ENCODE assay signal across 30 cellular contexts in genomic region chr11:34826384-34826726, GRCh38.
DNase-seq lines count a peak whose midpoint lies in the region; ATAC-seq and TF ChIP-seq lines count a peak whose summit lies in the region.
"Had no signal": no experiment of that assay in that cellular context is flagged by ENCODE, and none has a peak within 500 bp of the region (broad histone marks: within the 10 kb centered on the region; RNA-seq: fewer than 3 reads in every experiment).

No MANE protein-coding gene starts in this region.

- POLR2A ChIA-PET in MCF 10A (lab: Yijun Ruan, JAX): no interaction called here

- ATAC-seq in GM19351 (IDR thresholded peaks at IDR 0.05; ENCODE audit: unreplicated experiment): no peak
- ATAC-seq: activated T-helper 17 cell treated with anti-CD3 and anti-CD28 coated beads, Interleukin-2, amount 50 U/mL, for 72 hours; naive thymus-derived CD8-positive, alpha-beta T cell had no signal

- no peaks in the 10 kb centered on the region for H3K27me3 Mint-ChIP-seq in MCF 10A (ENCODE audit: insufficient read depth, unreplicated experiment)
- no peaks in the 10 kb centered on the region for H3K27me3 Mint-ChIP-seq in nephron (ENCODE audit: low read depth)
- H3K27me3 Mint-ChIP-seq: activated T-helper 17 cell treated with anti-CD3 and anti-CD28 coated beads, Interleukin-2, amount 50 U/mL, for 72 hours had no signal

- no peaks in the 10 kb centered on the region for H3K9me3 ChIP-seq in breast epithelium
- no peaks in the 10 kb centered on the region for H3K9me3 ChIP-seq in colonic mucosa
- H3K9me3 ChIP-seq: esophagus muscularis mucosa, left lung, MG63, ovary, SK-N-SH, vagina had no signal

- H3K4me1 Mint-ChIP-seq in MCF 10A (ENCODE audit: insufficient read depth, unreplicated experiment) (no peaks in the 10 kb centered on the region), nephron (peaks cover 11% of the 10 kb centered on the region)
- H3K4me1 Mint-ChIP-seq: activated T-helper 17 cell treated with anti-CD3 and anti-CD28 coated beads, Interleukin-2, amount 50 U/mL, for 72 hours; naive thymus-derived CD8-positive, alpha-beta T cell had no signal

- no TSS peak for BruUV-seq in MCF 10A (replicated peaks; lab: Mats Ljungman, UMichigan)

- H3K36me3 Mint-ChIP-seq in MCF 10A (ENCODE audit: insufficient read depth, unreplicated experiment) (no peaks in the 10 kb centered on the region), nephron (ENCODE audit: low read depth) (peaks cover 3% of the 10 kb centered on the region)
- H3K36me3 Mint-ChIP-seq: CD4-positive, CD25-positive, alpha-beta regulatory T cell; naive thymus-derived CD8-positive, alpha-beta T cell had no signal

- intact Hi-C loops in breast epithelium (cut with DNase I; ENCODE audit: low total_unique reads) (no loop called here), MCF 10A (cut with micrococcal nuclease) (no loop called here), colonic mucosa (cut with DNase I) (no loop called here), cardiac septum (cut with DNase I) (no loop called here)

- peak overlapping the region in 1 of 2 donors; percentile 49 for H3K9ac ChIP-seq in colonic mucosa (ENCODE audit: low read depth in 2 of 2, low read length in 2 of 2)
- H3K9ac ChIP-seq: SK-N-SH had no signal

- CTCF ChIA-PET in MCF 10A (lab: Yijun Ruan, JAX): no interaction called here

- TF ChIP-seq CTCF in breast epithelium (IDR thresholded peaks at IDR 0.05) (no peak), MCF 10A (IDR thresholded peaks at IDR 0.05; ENCODE audit: unreplicated experiment) (no peak), colonic mucosa (IDR thresholded peaks at IDR 0.05) (no peak), nephron (IDR thresholded peaks at IDR 0.05; ENCODE audit: unreplicated experiment in 3 of 3) (no peak)

- no peak for DNase-seq in breast epithelium (ENCODE audit: low spot score in 2 of 2)
- DNase-seq in MCF 10A (ENCODE audit: unreplicated experiment): no peak
- DNase-seq in colonic mucosa: peak; percentile 52
- no peak for DNase-seq in cardiac septum (ENCODE audit: low spot score)
- DNase-seq in activated CD4-positive, CD25-positive, alpha-beta regulatory T cell (lab: John Stamatoyannopoulos, UW): no peak
- DNase-seq: 8988T; activated CD4-positive, alpha-beta memory T cell treated with anti-CD3 and anti-CD28 coated beads, Interleukin-2, amount 10 ng/mL, durations not matched to agents 7 days and 5 days; activated CD4-positive, CD25-positive, alpha-beta regulatory T cell treated with anti-CD3 and anti-CD28 coated beads, Interleukin-2, amount 50 U/mL, for 72 hours; activated naive CD4-positive, alpha-beta T cell treated with anti-CD3 and anti-CD28 coated beads, Interleukin-2, amount 50 U/mL, for 16 hours; amniotic stem cell; CD4-positive, CD25-positive, alpha-beta regulatory T cell; DMS 273 treated with DMSO at 0.1 percent for 48 hours; MG63; naive thymus-derived CD8-positive, alpha-beta T cell; NCI-H1417; NCI-H2081; NCI-H774; ovary; SK-N-SH; stimulated activated CD4-positive, alpha-beta T cell treated with anti-CD3 and anti-CD28 coated beads, Interleukin-12 subunit alpha, Interleukin-12 subunit beta, amount 100 ng/mL, for 4 hours; stimulated activated CD4-positive, alpha-beta T cell treated with anti-CD3 and anti-CD28 coated beads, Interleukin-4, amount 100 ng/mL, for 1 hour had no signal

- no peak for TF ChIP-seq POLR2A in breast epithelium (IDR thresholded peaks at IDR 0.05)

- 28% methylated on average over 1 of the region's 1 CpG for WGBS in urinary bladder

- H3K4me3 Mint-ChIP-seq in MCF 10A (ENCODE audit: unreplicated experiment) (no peak overlapping the region), nephron (no peak overlapping the region)
- H3K4me3 Mint-ChIP-seq: activated CD4-positive, alpha-beta memory T cell treated with anti-CD3 and anti-CD28 coated beads, Interleukin-2, amount 10 ng/mL, durations not matched to agents 7 days and 5 days; activated T-helper 17 cell treated with anti-CD3 and anti-CD28 coated beads, Interleukin-2, amount 50 U/mL, for 72 hours; CD4-positive, CD25-positive, alpha-beta regulatory T cell; naive thymus-derived CD8-positive, alpha-beta T cell; T-helper 1 cell treated with Interleukin-12 subunit alpha and Interleukin-12 subunit beta and Interleukin-4 antibody, amounts not matched to agents 30 μg/mL and 1 μg/mL, for 36 hours had no signal

- H3K4me3 ChIP-seq in breast epithelium: no peak overlapping the region
- H3K4me3 ChIP-seq in colonic mucosa: no peak overlapping the region
- no peak overlapping the region for H3K4me3 ChIP-seq in urinary bladder (ENCODE audit: low read depth, low read length)
- H3K4me3 ChIP-seq: coronary artery, esophagus muscularis mucosa, left lung, MG63, ovary, vagina had no signal

- H3K4me1 ChIP-seq in breast epithelium (no peaks in the 10 kb centered on the region), colonic mucosa (peaks cover 4% of the 10 kb centered on the region), urinary bladder (ENCODE audit: insufficient read depth) (no peaks in the 10 kb centered on the region)
- H3K4me1 ChIP-seq: esophagus muscularis mucosa, vagina had no signal

- H3K36me3 ChIP-seq in breast epithelium (no peaks in the 10 kb centered on the region), colonic mucosa (no peaks in the 10 kb centered on the region), urinary bladder (ENCODE audit: insufficient read depth) (no peaks in the 10 kb centered on the region)
- H3K36me3 ChIP-seq: esophagus muscularis mucosa, left lung, MG63, ovary, vagina had no signal

- H3K27me3 ChIP-seq in breast epithelium (no peaks in the 10 kb centered on the region), colonic mucosa (no peaks in the 10 kb centered on the region)
- H3K27me3 ChIP-seq: esophagus muscularis mucosa, left lung, MG63, ovary, vagina had no signal

- H3K9me3 Mint-ChIP-seq in MCF 10A (ENCODE audit: unreplicated experiment): no peaks in the 10 kb centered on the region
- no peaks in the 10 kb centered on the region for H3K9me3 Mint-ChIP-seq in nephron
- H3K9me3 Mint-ChIP-seq: activated CD4-positive, alpha-beta memory T cell treated with anti-CD3 and anti-CD28 coated beads, Interleukin-2, amount 10 ng/mL, durations not matched to agents 7 days and 5 days; activated T-helper 17 cell treated with anti-CD3 and anti-CD28 coated beads, Interleukin-2, amount 50 U/mL, for 72 hours; CD4-positive, CD25-positive, alpha-beta regulatory T cell; naive thymus-derived CD8-positive, alpha-beta T cell; T-helper 1 cell treated with Interleukin-12 subunit alpha and Interleukin-12 subunit beta and Interleukin-4 antibody, amounts not matched to agents 30 μg/mL and 1 μg/mL, for 36 hours had no signal

- H3K27ac Mint-ChIP-seq in MCF 10A (ENCODE audit: low read depth, unreplicated experiment): no peak overlapping the region
- peak overlapping the region in 2 of 3 experiments; percentile 77 to 89 for H3K27ac Mint-ChIP-seq in nephron
- H3K27ac Mint-ChIP-seq: activated CD4-positive, alpha-beta memory T cell treated with anti-CD3 and anti-CD28 coated beads, Interleukin-2, amount 10 ng/mL, durations not matched to agents 7 days and 5 days; activated T-helper 17 cell treated with anti-CD3 and anti-CD28 coated beads, Interleukin-2, amount 50 U/mL, for 72 hours; CD4-positive, CD25-positive, alpha-beta regulatory T cell; naive thymus-derived CD8-positive, alpha-beta T cell; T-helper 1 cell treated with Interleukin-12 subunit alpha and Interleukin-12 subunit beta and Interleukin-4 antibody, amounts not matched to agents 30 μg/mL and 1 μg/mL, for 36 hours had no signal

- H3K27ac ChIP-seq in breast epithelium (peak overlapping the region; percentile 64 to 83), colonic mucosa (peak overlapping the region; percentile 82), urinary bladder (ENCODE audit: low read depth) (peak overlapping the region; percentile 28)
- H3K27ac ChIP-seq: coronary artery, esophagus muscularis mucosa, ovary, vagina had no signal

Comparison
In these comparisons a context has a peak if more than half of its experiments do, and no peak if none do; other contexts are left out.
1. H3K27ac ChIP-seq: peak in every context shown above with its lines; median percentile 82 in colonic mucosa; 74 in breast epithelium; 28 in urinary bladder.